ENCODE assay signal across 7 cellular contexts in genomic region chr2:43293744-43294695, GRCh38.
DNase-seq lines count a peak whose midpoint lies in the region; TF ChIP-seq lines count a peak whose summit lies in the region.

No MANE protein-coding gene starts in this region.

- H3K4me2 ChIP-seq in GM23248 (ENCODE audit: unreplicated experiment), result peak overlapping the region; percentile 36

- H3K4me3 ChIP-seq in GM23248 (no peak overlapping the region), sigmoid colon (no peak overlapping the region)

- H3K9me2 ChIP-seq in GM23248 (ENCODE audit: insufficient read depth), result no peaks in the 10 kb centered on the region

- H3F3A ChIP-seq in GM23248 (ENCODE audit: insufficient read depth), result peaks cover 24% of the 10 kb centered on the region

- no peaks in the 10 kb centered on the region for H3K9me3 Mint-ChIP-seq in activated CD4-positive, alpha-beta memory T cell treated with anti-CD3 and anti-CD28 coated beads for 36 hours

- 29 to 41% methylated on average over 6 of the region's 6 CpGs for WGBS in GM23248 (ENCODE audit: low coverage in 1 of 2, low lambda C conversion rate in 2 of 2, missing lambda C conversion rate in 2 of 2), 2 experiments
- 40 to 51% methylated on average over 6 of the region's 6 CpGs for WGBS in sigmoid colon, 2 donors

- no peaks in the 10 kb centered on the region for H3K36me3 ChIP-seq in GM23248 (ENCODE audit: low read depth)
- H3K36me3 ChIP-seq in sigmoid colon, result peaks cover 0 to 7% (median 0%) of the 10 kb centered on the region in 4 donors

- H2AFZ ChIP-seq in GM23248, result no peak overlapping the region

- H3K4me1 ChIP-seq in GM23248 (ENCODE audit: insufficient read depth) (peaks cover 18% of the 10 kb centered on the region), sigmoid colon (peaks cover 0 to 20% (median 14%) of the 10 kb centered on the region in 4 donors)

- H3K79me2 ChIP-seq in GM23248 (ENCODE audit: insufficient read depth), result no peaks in the 10 kb centered on the region

- H3K36me3 Mint-ChIP-seq in activated CD4-positive, alpha-beta memory T cell treated with anti-CD3 and anti-CD28 coated beads for 36 hours, result peaks cover 33% of the 10 kb centered on the region

- TF ChIP-seq CTCF in GM13977 (IDR thresholded peaks at IDR 0.05; ENCODE audit: extremely low read depth, insufficient read depth, missing control alignments) (no peak), sigmoid colon (IDR thresholded peaks at IDR 0.05) (no peak)

- H3K4me3 Mint-ChIP-seq in activated CD4-positive, alpha-beta memory T cell treated with anti-CD3 and anti-CD28 coated beads for 36 hours, result no peak overlapping the region

- intact Hi-C loops in activated CD4-positive, alpha-beta memory T cell treated with anti-CD3 and anti-CD28 coated beads for 36 hours (cut with micrococcal nuclease), result loop anchor here (1.0 to 5.0 kb wide), 5 partner anchors 13 to 183 kb away; no protein-coding TSS in a partner anchor
- intact Hi-C loops in sigmoid colon (cut with DNase I), result no loop called here

- peak overlapping the region; percentile 30; the same call in 1 of the 2 replicates for H3K9ac ChIP-seq in GM23248

- no peaks in the 10 kb centered on the region for H3K27me3 Mint-ChIP-seq in activated CD4-positive, alpha-beta memory T cell treated with anti-CD3 and anti-CD28 coated beads for 36 hours

- H3K9me3 ChIP-seq in GM23248 (ENCODE audit: low read depth) (no peaks in the 10 kb centered on the region), sigmoid colon (no peaks in the 10 kb centered on the region)

- CTCF ChIA-PET in activated CD4-positive, alpha-beta memory T cell treated with anti-CD3 and anti-CD28 coated beads for 36 hours (lab: Charles Lee), result interaction anchor here (0.6 to 1.1 kb wide), 2 partner anchors 65 to 191 kb away, joined by 3 read pairs; no protein-coding TSS in a partner anchor

- no peaks in the 10 kb centered on the region for H4K20me1 ChIP-seq in GM23248 (ENCODE audit: insufficient read depth)

- POLR2A ChIA-PET in activated CD4-positive, alpha-beta memory T cell treated with anti-CD3 and anti-CD28 coated beads for 36 hours (lab: Charles Lee), result interaction anchor here (0.6 to 1.6 kb wide), 3 partner anchors 25 to 191 kb away, joined by 3 read pairs; no protein-coding TSS in a partner anchor

- peak in 2 of 4 donors; percentile 70 to 79 for TF ChIP-seq EP300 in sigmoid colon (IDR thresholded peaks at IDR 0.05)

- in situ Hi-C loops in GM13977 (cut with MboI; ENCODE audit: low pct_unique_long_range_greater_than_20kb, low sequenced_read_pairs, unreplicated experiment) (no loop called here), GM23248 (cut with MboI) (no loop called here)

- no peak for TF ChIP-seq POLR2A in sigmoid colon (IDR thresholded peaks at IDR 0.05)

- H3K27ac Mint-ChIP-seq in activated CD4-positive, alpha-beta memory T cell treated with anti-CD3 and anti-CD28 coated beads for 36 hours, result peak overlapping the region; percentile 58

- H3K27me3 ChIP-seq in GM23248 (replicated peaks; ENCODE audit: insufficient read depth), result no peaks in the 10 kb centered on the region
- H3K27me3 ChIP-seq in sigmoid colon, result no peaks in the 10 kb centered on the region

- peak overlapping the region; percentile 68 for H3K27ac ChIP-seq in GM23248
- H3K27ac ChIP-seq in sigmoid colon, result peak overlapping the region; percentile 61 to 82 (median 77)

- DNase-seq in GM13977 (ENCODE audit: low spot score) (peak; percentile 89), GM23248 (peak; percentile 99), KG1 (lab: John Stamatoyannopoulos, UW) (peak; percentile 34), fibroblast of the conjunctiva (ENCODE audit: low read depth) (peak; percentile 99), sigmoid colon (peak; percentile 76), NCI-H82 treated with DMSO at 0.1 percent for 48 hours (lab: John Stamatoyannopoulos, UW; ENCODE audit: unreplicated experiment) (no peak)
- peak; percentile 71 for DNase-seq in activated CD4-positive, alpha-beta memory T cell treated with anti-CD3 and anti-CD28 coated beads for 36 hours

- H3K4me1 Mint-ChIP-seq in activated CD4-positive, alpha-beta memory T cell treated with anti-CD3 and anti-CD28 coated beads for 36 hours (ENCODE audit: low read depth), result peaks cover 28% of the 10 kb centered on the region
